1 cellular context compared by ENCODE assay signal in genomic region chr7:6385909-6386560, GRCh38.
TF ChIP-seq lines count a peak whose summit lies in the region.

No MANE protein-coding gene starts in this region.

TF ChIP-seq in WTC11, 78 proteins besides CTCF, POLR2A, EP300 and RAD21 (continued from another document):
- TF ChIP-seq, protein P1, sequence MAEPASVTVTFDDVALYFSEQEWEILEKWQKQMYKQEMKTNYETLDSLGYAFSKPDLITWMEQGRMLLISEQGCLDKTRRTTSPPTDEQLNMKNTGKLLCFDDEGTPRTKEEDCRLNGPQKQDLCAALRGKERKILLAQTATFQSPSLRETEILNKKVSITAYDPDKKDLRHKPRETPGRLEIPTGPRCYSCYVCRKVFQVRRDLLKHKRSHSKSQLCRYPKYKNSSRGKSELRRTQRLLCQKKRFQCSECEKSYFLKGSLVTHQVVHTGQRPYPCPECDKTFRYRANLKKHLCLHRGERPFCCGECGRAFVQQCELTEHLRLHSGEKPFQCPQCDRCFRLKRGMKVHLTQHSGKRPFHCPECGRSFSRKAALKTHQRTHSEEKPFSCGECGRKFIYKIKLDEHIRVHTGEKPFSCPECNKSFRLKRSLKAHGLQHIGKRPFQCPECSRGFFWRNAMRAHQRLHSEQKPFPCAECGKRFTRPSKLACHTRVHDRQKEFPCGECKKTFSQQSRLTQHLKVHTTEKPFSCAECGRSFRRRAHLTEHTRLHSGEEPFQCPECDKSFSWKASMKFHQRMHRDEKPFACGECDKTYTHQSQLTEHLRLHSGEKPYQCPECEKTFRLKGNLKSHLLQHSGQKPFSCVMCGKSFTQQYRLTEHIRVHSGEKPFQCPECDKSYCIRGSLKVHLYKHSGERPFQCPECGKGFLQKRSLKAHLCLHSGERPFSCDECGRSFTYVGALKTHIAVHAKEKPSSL (CRISPR knock-in tag; conservative IDR thresholded peaks at IDR 0.05) = no peak
- no peak for TF ChIP-seq USF1 (CRISPR knock-in tag; IDR thresholded peaks at IDR 0.05)
- no peak for TF ChIP-seq RELA (CRISPR knock-in tag; IDR thresholded peaks at IDR 0.05; ENCODE audit: borderline replicate concordance)
- TF ChIP-seq ZNF512 (CRISPR knock-in tag; IDR thresholded peaks at IDR 0.05; ENCODE audit: borderline replicate concordance) = no peak
- TF ChIP-seq, protein P2, sequence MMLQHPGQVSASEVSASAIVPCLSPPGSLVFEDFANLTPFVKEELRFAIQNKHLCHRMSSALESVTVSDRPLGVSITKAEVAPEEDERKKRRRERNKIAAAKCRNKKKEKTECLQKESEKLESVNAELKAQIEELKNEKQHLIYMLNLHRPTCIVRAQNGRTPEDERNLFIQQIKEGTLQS (CRISPR knock-in tag; conservative IDR thresholded peaks at IDR 0.05) = no peak
- TF ChIP-seq ESRRA (CRISPR knock-in tag; IDR thresholded peaks at IDR 0.05; ENCODE audit: borderline replicate concordance) = no peak
- TF ChIP-seq JUN (CRISPR knock-in tag; IDR thresholded peaks at IDR 0.05) = no peak
- no peak for TF ChIP-seq ELF4 (CRISPR knock-in tag; IDR thresholded peaks at IDR 0.05; ENCODE audit: low read depth)
- no peak for TF ChIP-seq ZNF219 (CRISPR knock-in tag; IDR thresholded peaks at IDR 0.05; ENCODE audit: borderline replicate concordance)
- no peak for TF ChIP-seq NR2C2 (CRISPR knock-in tag; IDR thresholded peaks at IDR 0.05)
- TF ChIP-seq, protein P3, sequence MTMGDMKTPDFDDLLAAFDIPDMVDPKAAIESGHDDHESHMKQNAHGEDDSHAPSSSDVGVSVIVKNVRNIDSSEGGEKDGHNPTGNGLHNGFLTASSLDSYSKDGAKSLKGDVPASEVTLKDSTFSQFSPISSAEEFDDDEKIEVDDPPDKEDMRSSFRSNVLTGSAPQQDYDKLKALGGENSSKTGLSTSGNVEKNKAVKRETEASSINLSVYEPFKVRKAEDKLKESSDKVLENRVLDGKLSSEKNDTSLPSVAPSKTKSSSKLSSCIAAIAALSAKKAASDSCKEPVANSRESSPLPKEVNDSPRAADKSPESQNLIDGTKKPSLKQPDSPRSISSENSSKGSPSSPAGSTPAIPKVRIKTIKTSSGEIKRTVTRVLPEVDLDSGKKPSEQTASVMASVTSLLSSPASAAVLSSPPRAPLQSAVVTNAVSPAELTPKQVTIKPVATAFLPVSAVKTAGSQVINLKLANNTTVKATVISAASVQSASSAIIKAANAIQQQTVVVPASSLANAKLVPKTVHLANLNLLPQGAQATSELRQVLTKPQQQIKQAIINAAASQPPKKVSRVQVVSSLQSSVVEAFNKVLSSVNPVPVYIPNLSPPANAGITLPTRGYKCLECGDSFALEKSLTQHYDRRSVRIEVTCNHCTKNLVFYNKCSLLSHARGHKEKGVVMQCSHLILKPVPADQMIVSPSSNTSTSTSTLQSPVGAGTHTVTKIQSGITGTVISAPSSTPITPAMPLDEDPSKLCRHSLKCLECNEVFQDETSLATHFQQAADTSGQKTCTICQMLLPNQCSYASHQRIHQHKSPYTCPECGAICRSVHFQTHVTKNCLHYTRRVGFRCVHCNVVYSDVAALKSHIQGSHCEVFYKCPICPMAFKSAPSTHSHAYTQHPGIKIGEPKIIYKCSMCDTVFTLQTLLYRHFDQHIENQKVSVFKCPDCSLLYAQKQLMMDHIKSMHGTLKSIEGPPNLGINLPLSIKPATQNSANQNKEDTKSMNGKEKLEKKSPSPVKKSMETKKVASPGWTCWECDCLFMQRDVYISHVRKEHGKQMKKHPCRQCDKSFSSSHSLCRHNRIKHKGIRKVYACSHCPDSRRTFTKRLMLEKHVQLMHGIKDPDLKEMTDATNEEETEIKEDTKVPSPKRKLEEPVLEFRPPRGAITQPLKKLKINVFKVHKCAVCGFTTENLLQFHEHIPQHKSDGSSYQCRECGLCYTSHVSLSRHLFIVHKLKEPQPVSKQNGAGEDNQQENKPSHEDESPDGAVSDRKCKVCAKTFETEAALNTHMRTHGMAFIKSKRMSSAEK (CRISPR knock-in tag; IDR thresholded peaks at IDR 0.05; ENCODE audit: borderline replicate concordance) = no peak
- no peak for TF ChIP-seq NR3C1 (CRISPR knock-in tag; conservative IDR thresholded peaks at IDR 0.05; ENCODE audit: low read depth)
- TF ChIP-seq PRDM15 (CRISPR knock-in tag; IDR thresholded peaks at IDR 0.05) = no peak
- TF ChIP-seq GTF2I (CRISPR knock-in tag; conservative IDR thresholded peaks at IDR 0.05) = no peak
- no peak for TF ChIP-seq GRHL2 (CRISPR knock-in tag; IDR thresholded peaks at IDR 0.05; ENCODE audit: insufficient replicate concordance, severe bottlenecking)
TF ChIP-seq in WTC11: peak in this region for 0.
